In the genomic region with DNA sequence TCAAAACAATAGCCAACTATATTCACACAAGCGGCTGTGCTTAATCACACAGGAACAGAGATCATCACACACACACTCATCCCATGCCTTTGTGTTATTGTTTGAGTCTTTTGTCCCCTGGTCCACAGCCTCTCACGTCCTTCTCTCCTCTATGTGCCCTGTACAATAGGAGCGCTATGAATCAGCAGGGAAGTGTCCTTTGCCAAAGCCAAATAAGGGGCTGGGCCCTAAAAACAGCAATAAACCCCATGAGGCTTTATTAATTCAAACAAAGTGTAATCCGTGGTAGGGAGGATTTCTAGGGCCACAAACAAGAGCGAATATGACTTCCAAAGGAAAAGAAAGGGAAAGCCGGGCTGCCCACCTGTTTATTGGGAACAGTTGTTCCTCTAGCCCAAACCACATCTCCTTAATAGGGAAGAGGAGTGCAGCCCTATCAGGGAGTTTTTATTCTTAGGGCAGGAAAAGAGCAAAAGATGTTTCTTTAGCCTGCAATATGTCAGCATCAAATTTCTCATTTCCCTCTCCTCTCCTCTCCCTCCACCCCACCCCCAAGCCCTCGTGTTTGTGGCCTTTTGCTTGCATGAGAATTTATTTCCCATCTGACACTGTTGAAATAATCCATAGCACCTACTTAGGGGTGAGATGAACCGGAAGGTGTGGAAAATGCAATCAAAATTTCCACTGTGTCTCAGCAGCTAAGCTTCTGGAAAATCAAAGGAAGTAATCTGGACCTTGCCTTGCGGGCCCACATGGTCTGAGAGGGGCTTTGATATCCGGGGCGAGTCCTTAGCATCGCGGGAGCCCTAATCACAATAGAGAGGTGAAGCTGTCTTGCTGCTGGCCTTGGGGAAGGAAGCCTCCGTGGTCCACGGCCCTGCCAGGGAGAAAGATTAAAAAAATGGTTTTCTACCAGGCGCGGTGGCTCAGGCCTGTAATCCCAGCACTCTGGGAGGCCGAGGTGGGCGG, we compare ENCODE assay signal across 11 cellular contexts. TPM values are rescaled to one million over a fixed set of nuclear protein-coding genes. Genes with fewer than 3 reads are reported as not detected.
A peak's percentile ranks its signal among the peaks of the same experiment; 100 is the strongest.
DNase-seq lines count a peak whose midpoint lies in the region; TF ChIP-seq lines count a peak whose summit lies in the region.
"Had no signal": no experiment of that assay in that cellular context is flagged by ENCODE, and none has a peak within 500 bp of the region (broad histone marks: within the 10 kb centered on the region; RNA-seq: fewer than 3 reads in every experiment).

No MANE protein-coding gene starts in this region.

- no peaks in the 10 kb centered on the region for H3K36me3 Mint-ChIP-seq in activated T-helper 1 cell treated with anti-CD3 and anti-CD28 coated beads, Interleukin-12 subunit alpha, Interleukin-12 subunit beta, Interleukin-2, Interleukin-4 antibody, amounts not matched to agents 30 ng/mL and 10 ng/mL and 1 ng/mL, durations not matched to agents 14 hours and 24 hours and 36 hours (ENCODE audit: low read depth)

- TF ChIP-seq CTCF in stomach (IDR thresholded peaks at IDR 0.05), result no peak
- TF ChIP-seq CTCF in GM13977 (IDR thresholded peaks at IDR 0.05; ENCODE audit: extremely low read depth, insufficient read depth, missing control alignments), result no peak

- DNase-seq in NCI-H1930 (lab: John Stamatoyannopoulos, UW) (peak; percentile 33 to 54), anterior cingulate cortex (lab: John Stamatoyannopoulos, UW) (peak in 35 of 58 donors; percentile 9 to 88 (median 53)), hypothalamus (lab: John Stamatoyannopoulos, UW) (peak in 30 of 51 donors; percentile 3 to 88 (median 38)), stomach (no peak), GM13977 (ENCODE audit: low spot score) (no peak)
- no peak for DNase-seq in activated T-helper 1 cell treated with anti-CD3 and anti-CD28 coated beads, Interleukin-12 subunit alpha, Interleukin-12 subunit beta, Interleukin-2, Interleukin-4 antibody, amounts not matched to agents 30 ng/mL and 10 ng/mL and 1 ng/mL, durations not matched to agents 14 hours and 24 hours and 36 hours (ENCODE audit: low spot score)
- no peak for DNase-seq in effector CD4-positive, alpha-beta T cell
- DNase-seq: foreskin keratinocyte, MV-4-11, PC-9, right cardiac atrium had no signal

- H3K4me1 ChIP-seq in stomach, result peaks cover 0 to 22% (median 3%) of the 10 kb centered on the region in 4 donors
- H3K4me1 ChIP-seq: foreskin keratinocyte had no signal

- no peaks in the 10 kb centered on the region for H3K9me3 Mint-ChIP-seq in activated T-helper 1 cell treated with anti-CD3 and anti-CD28 coated beads, Interleukin-12 subunit alpha, Interleukin-12 subunit beta, Interleukin-2, Interleukin-4 antibody, amounts not matched to agents 30 ng/mL and 10 ng/mL and 1 ng/mL, durations not matched to agents 14 hours and 24 hours and 36 hours

- no peaks in the 10 kb centered on the region for H3K36me3 ChIP-seq in stomach

- no peak overlapping the region for H3K4me3 Mint-ChIP-seq in activated T-helper 1 cell treated with anti-CD3 and anti-CD28 coated beads, Interleukin-12 subunit alpha, Interleukin-12 subunit beta, Interleukin-2, Interleukin-4 antibody, amounts not matched to agents 30 ng/mL and 10 ng/mL and 1 ng/mL, durations not matched to agents 14 hours and 24 hours and 36 hours

- no peak for TF ChIP-seq POLR2A in stomach (IDR thresholded peaks at IDR 0.05)

- no peak for TF ChIP-seq EP300 in stomach (IDR thresholded peaks at IDR 0.05)

- H3K4me3 ChIP-seq in stomach, result no peak overlapping the region
- H3K4me3 ChIP-seq: PC-9 had no signal

- no peaks in the 10 kb centered on the region for H3K9me3 ChIP-seq in stomach

- 69 to 78% (median 77%) methylated on average over 19 of the region's 19 CpGs for WGBS in stomach, 5 donors

- in situ Hi-C loops in GM13977 (cut with MboI; ENCODE audit: low pct_unique_long_range_greater_than_20kb, low sequenced_read_pairs, unreplicated experiment), result no loop called here

- no peaks in the 10 kb centered on the region for H3K27me3 ChIP-seq in stomach

- peaks cover 19% of the 10 kb centered on the region for H3K27me3 Mint-ChIP-seq in activated T-helper 1 cell treated with anti-CD3 and anti-CD28 coated beads, Interleukin-12 subunit alpha, Interleukin-12 subunit beta, Interleukin-2, Interleukin-4 antibody, amounts not matched to agents 30 ng/mL and 10 ng/mL and 1 ng/mL, durations not matched to agents 14 hours and 24 hours and 36 hours (ENCODE audit: insufficient read depth)

- no peak overlapping the region for H3K27ac Mint-ChIP-seq in activated T-helper 1 cell treated with anti-CD3 and anti-CD28 coated beads, Interleukin-12 subunit alpha, Interleukin-12 subunit beta, Interleukin-2, Interleukin-4 antibody, amounts not matched to agents 30 ng/mL and 10 ng/mL and 1 ng/mL, durations not matched to agents 14 hours and 24 hours and 36 hours

- intact Hi-C loops in stomach (cut with DNase I; ENCODE audit: low total_unique reads), result no loop called here
- intact Hi-C loops in activated T-helper 1 cell treated with anti-CD3 and anti-CD28 coated beads, Interleukin-12 subunit alpha, Interleukin-12 subunit beta, Interleukin-2, Interleukin-4 antibody, amounts not matched to agents 30 ng/mL and 10 ng/mL and 1 ng/mL, durations not matched to agents 14 hours and 24 hours and 36 hours (cut with micrococcal nuclease), result no loop called here

- H3K4me1 Mint-ChIP-seq in activated T-helper 1 cell treated with anti-CD3 and anti-CD28 coated beads, Interleukin-12 subunit alpha, Interleukin-12 subunit beta, Interleukin-2, Interleukin-4 antibody, amounts not matched to agents 30 ng/mL and 10 ng/mL and 1 ng/mL, durations not matched to agents 14 hours and 24 hours and 36 hours (ENCODE audit: low read depth), result no peaks in the 10 kb centered on the region

- peak overlapping the region in 4 of 5 donors; percentile 10 to 77 (median 42) for H3K27ac ChIP-seq in stomach
- H3K27ac ChIP-seq: foreskin keratinocyte, PC-9 had no signal

RNA-seq across cellular contexts. Expression of gene ITPKB, which starts 45.3 kb away (rescaled TPM):
- total RNA-seq in stomach, result 10 to 100 TPM; 16.4 to 38.8 (median 24.6) TPM
- 1 to 10 TPM; 3.8 to 5.4 (median 4.4) TPM for polyA plus RNA-seq in stomach
- total RNA-seq in activated T-helper 1 cell treated with anti-CD3 and anti-CD28 coated beads, Interleukin-12 subunit alpha, Interleukin-12 subunit beta, Interleukin-2, Interleukin-4 antibody, amounts not matched to agents 30 ng/mL and 10 ng/mL and 1 ng/mL, durations not matched to agents 14 hours and 24 hours and 36 hours, result 38.3 and 38.5 TPM in 2 replicates

Comparison
In these comparisons a context has a peak if more than half of its experiments do, and no peak if none do; other contexts are left out.
1. DNase-seq: peak in NCI-H1930 (2 of 2), anterior cingulate cortex (35 of 58) and hypothalamus (30 of 51); none in stomach (single experiment), activated T-helper 1 cell treated with anti-CD3 and anti-CD28 coated beads, Interleukin-12 subunit alpha, Interleukin-12 subunit beta, Interleukin-2, Interleukin-4 antibody, amounts not matched to agents 30 ng/mL and 10 ng/mL and 1 ng/mL, durations not matched to agents 14 hours and 24 hours and 36 hours (single experiment), GM13977 (single experiment) and effector CD4-positive, alpha-beta T cell (single experiment).